20 cellular contexts compared by ENCODE assay signal in genomic region chr20:49868538-49868937, GRCh38. TPM values are rescaled to one million over a fixed set of nuclear protein-coding genes. Genes with fewer than 3 reads are reported as not detected.
DNase-seq lines count a peak whose midpoint lies in the region; ATAC-seq and TF ChIP-seq lines count a peak whose summit lies in the region.
"Had no signal": no experiment of that assay in that cellular context is flagged by ENCODE, and none has a peak within 500 bp of the region (broad histone marks: within the 10 kb centered on the region; RNA-seq: fewer than 3 reads in every experiment).

No MANE protein-coding gene starts in this region.

- TF ChIP-seq CTCF in endothelial cell (IDR thresholded peaks at IDR 0.05; ENCODE audit: unreplicated experiment), result no peak
- TF ChIP-seq CTCF in tibial artery (IDR thresholded peaks at IDR 0.05), result no peak
- TF ChIP-seq CTCF in transverse colon (IDR thresholded peaks at IDR 0.05), result no peak

- no peaks in the 10 kb centered on the region for H3K27me3 Mint-ChIP-seq in activated T-cell treated with anti-CD3 and anti-CD28 coated beads, Interleukin-2, amount 50 U/mL, for 24 hours
- no peaks in the 10 kb centered on the region for H3K27me3 Mint-ChIP-seq in activated T-cell treated with anti-CD3 and anti-CD28 coated beads, Interleukin-2, amount 50 U/mL, for 4 hours (ENCODE audit: low read depth)
- H3K27me3 Mint-ChIP-seq in endothelial cell (ENCODE audit: unreplicated experiment), result peaks cover 5% of the 10 kb centered on the region

- H3K27ac Mint-ChIP-seq in activated T-cell treated with anti-CD3 and anti-CD28 coated beads, Interleukin-2, amount 50 U/mL, for 24 hours, result peak overlapping the region; percentile 8
- peak overlapping the region; percentile 87 for H3K27ac Mint-ChIP-seq in endothelial cell (ENCODE audit: unreplicated experiment)
- H3K27ac Mint-ChIP-seq: WTC11 had no signal

- H3K9me3 Mint-ChIP-seq in activated T-cell treated with anti-CD3 and anti-CD28 coated beads, Interleukin-2, amount 50 U/mL, for 24 hours, result no peaks in the 10 kb centered on the region
- H3K9me3 Mint-ChIP-seq in activated T-cell treated with anti-CD3 and anti-CD28 coated beads, Interleukin-2, amount 50 U/mL, for 4 hours, result no peaks in the 10 kb centered on the region
- no peaks in the 10 kb centered on the region for H3K9me3 Mint-ChIP-seq in endothelial cell (ENCODE audit: unreplicated experiment)
- H3K9me3 Mint-ChIP-seq: WTC11 had no signal

- H3K4me1 Mint-ChIP-seq in activated T-cell treated with anti-CD3 and anti-CD28 coated beads, Interleukin-2, amount 50 U/mL, for 24 hours (ENCODE audit: low read depth), result peaks cover 11% of the 10 kb centered on the region
- H3K4me1 Mint-ChIP-seq in activated T-cell treated with anti-CD3 and anti-CD28 coated beads, Interleukin-2, amount 50 U/mL, for 4 hours (ENCODE audit: low read depth), result peaks cover 3% of the 10 kb centered on the region
- H3K4me1 Mint-ChIP-seq in endothelial cell (ENCODE audit: unreplicated experiment), result peaks cover 22% of the 10 kb centered on the region

- H3K9me3 ChIP-seq in SJSA1 (replicated peaks) (no peaks in the 10 kb centered on the region), tibial artery (no peaks in the 10 kb centered on the region), transverse colon (no peaks in the 10 kb centered on the region)
- H3K9me3 ChIP-seq: A549, heart left ventricle had no signal

- no peak overlapping the region for H3K4me3 Mint-ChIP-seq in activated T-cell treated with anti-CD3 and anti-CD28 coated beads, Interleukin-2, amount 50 U/mL, for 24 hours
- H3K4me3 Mint-ChIP-seq in activated T-cell treated with anti-CD3 and anti-CD28 coated beads, Interleukin-2, amount 50 U/mL, for 4 hours, result no peak overlapping the region
- H3K4me3 Mint-ChIP-seq in endothelial cell (ENCODE audit: unreplicated experiment), result no peak overlapping the region
- H3K4me3 Mint-ChIP-seq: WTC11 had no signal

- intact Hi-C loops in tibial artery (cut with DNase I; ENCODE audit: low total_unique reads), result no loop called here
- intact Hi-C loops in transverse colon (cut with DNase I; ENCODE audit: low total_unique reads), result no loop called here

- no peak for ATAC-seq in activated T-cell treated with anti-CD3 and anti-CD28 coated beads, Interleukin-2, amount 50 U/mL, for 4 hours
- ATAC-seq in HG03342 (IDR thresholded peaks at IDR 0.05; ENCODE audit: unreplicated experiment), result no peak
- ATAC-seq: A549, heart left ventricle, left ventricle myocardium superior had no signal

- H3K36me3 Mint-ChIP-seq in activated T-cell treated with anti-CD3 and anti-CD28 coated beads, Interleukin-2, amount 50 U/mL, for 24 hours (ENCODE audit: low read depth), result peaks cover 69% of the 10 kb centered on the region
- peaks cover 31% of the 10 kb centered on the region for H3K36me3 Mint-ChIP-seq in activated T-cell treated with anti-CD3 and anti-CD28 coated beads, Interleukin-2, amount 50 U/mL, for 4 hours (ENCODE audit: insufficient read depth)
- peaks cover 3% of the 10 kb centered on the region for H3K36me3 Mint-ChIP-seq in endothelial cell (ENCODE audit: low read depth, unreplicated experiment)
- H3K36me3 Mint-ChIP-seq: WTC11 had no signal

- H3K27me3 ChIP-seq in SJSA1 (replicated peaks) (no peaks in the 10 kb centered on the region), tibial artery (no peaks in the 10 kb centered on the region), transverse colon (no peaks in the 10 kb centered on the region)
- H3K27me3 ChIP-seq: heart left ventricle had no signal

- H3K36me3 ChIP-seq in SJSA1 (peaks cover 12% of the 10 kb centered on the region), tibial artery (peaks cover 0 to 32% (median 24%) of the 10 kb centered on the region in 3 donors), transverse colon (peaks cover 0 to 12% (median 5%) of the 10 kb centered on the region in 4 donors)

- no peak for TF ChIP-seq EP300 in transverse colon (IDR thresholded peaks at IDR 0.05; ENCODE audit: low read depth)

- H3K4me3 ChIP-seq in SJSA1 (no peak overlapping the region), tibial artery (no peak overlapping the region), transverse colon (no peak overlapping the region)
- H3K4me3 ChIP-seq: A549, heart left ventricle had no signal

- DNase-seq in activated T-cell treated with anti-CD3 and anti-CD28 coated beads, Interleukin-2, amount 50 U/mL, for 24 hours, result no peak
- DNase-seq in activated T-cell treated with anti-CD3 and anti-CD28 coated beads, Interleukin-2, amount 50 U/mL, for 4 hours, result no peak
- DNase-seq in SJSA1 (ENCODE audit: low read depth in 1 of 2, low spot score in 2 of 2) (no peak), endothelial cell (ENCODE audit: low spot score) (no peak), tibial artery (no peak), transverse colon (no peak), NCI-H345 (lab: John Stamatoyannopoulos, UW) (no peak)
- DNase-seq: activated effector memory CD4-positive, alpha-beta T cell treated with Interleukin-2 at 50 U/mL for 16 hours; anterior cingulate cortex; C1 segment of cervical spinal cord; GDM1; heart left ventricle; Karpas-422; left ventricle myocardium superior; NCI-H146; NCI-H226; stimulated activated CD4-positive, alpha-beta T cell treated with anti-CD3 and anti-CD28 coated beads, Interleukin-2, amount 100 ng/mL, for 48 hours had no signal

- peaks cover 61% of the 10 kb centered on the region for H3K4me1 ChIP-seq in SJSA1 (replicated peaks)
- H3K4me1 ChIP-seq in tibial artery, result peaks cover 0 to 42% (median 31%) of the 10 kb centered on the region in 4 donors
- no peaks in the 10 kb centered on the region for H3K4me1 ChIP-seq in transverse colon
- H3K4me1 ChIP-seq: heart left ventricle had no signal

- in situ Hi-C loops in transverse colon (cut with MboI; ENCODE audit: low pct_ligation_motif_present in 1 of 4, low pct_unique_long_range_greater_than_20kb in 1 of 4, low sequenced_read_pairs in 3 of 4), result loop anchor here in 2 of 4 donors (25.0 kb wide), 1 partner anchor 531 kb away; no protein-coding TSS in a partner anchor

- WGBS in transverse colon (ENCODE audit: low coverage in 1 of 2), 2 donors, result 78% methylated on average over 3 of the region's 3 CpGs; no CpG with 5 or more reads in 1 of the 2 donors

- H3K27ac ChIP-seq in SJSA1 (peak overlapping the region; percentile 92; the same call in 1 of the 2 replicates), tibial artery (peak overlapping the region; percentile 60 to 68), transverse colon (no peak overlapping the region)
- H3K27ac ChIP-seq: A549, heart left ventricle had no signal

- TF ChIP-seq POLR2A in transverse colon (IDR thresholded peaks at IDR 0.05), result no peak

RNA-seq across cellular contexts. Expression of gene SPATA2, which starts 46.8 kb away (rescaled TPM):
- 10 to 100 TPM; 13.3 to 15.0 (median 13.3) TPM for total RNA-seq in activated T-cell treated with anti-CD3 and anti-CD28 coated beads, Interleukin-2, amount 50 U/mL, for 4 hours
- total RNA-seq in SJSA1 (2014; rRNA removed; shearing (Covaris generic)), result 2.5 and 3.5 TPM in 2 replicates
- total RNA-seq in endothelial cell (ENCODE audit: unreplicated experiment) (8.4 TPM), transverse colon (10 to 100 TPM in 3 of 4 donors, 1 to 10 TPM in 1; 4.0 to 40.0 (median 17.2) TPM)

RNA-seq across cellular contexts. Expression of gene SLC9A8, which starts 55.9 kb away (rescaled TPM):
- total RNA-seq in activated T-cell treated with anti-CD3 and anti-CD28 coated beads, Interleukin-2, amount 50 U/mL, for 4 hours, result 10 to 100 TPM; 11.9 to 16.4 (median 13.2) TPM
- total RNA-seq in SJSA1 (2014; rRNA removed; shearing (Covaris generic)), result 0.97 and 5.5 TPM in 2 replicates
- total RNA-seq in endothelial cell (ENCODE audit: unreplicated experiment) (10.5 TPM), transverse colon (10 to 100 TPM in 3 of 4 donors, 1 to 10 TPM in 1; 9.0 to 31.0 (median 16.6) TPM)

Comparison
In these comparisons a context has a peak if more than half of its experiments do, and no peak if none do; other contexts are left out.
1. H3K27ac ChIP-seq: peak in SJSA1 (single experiment) and tibial artery (2 of 2); none in transverse colon (0 of 4).